ENCODE assay signal across 10 cellular contexts in the genomic region with DNA sequence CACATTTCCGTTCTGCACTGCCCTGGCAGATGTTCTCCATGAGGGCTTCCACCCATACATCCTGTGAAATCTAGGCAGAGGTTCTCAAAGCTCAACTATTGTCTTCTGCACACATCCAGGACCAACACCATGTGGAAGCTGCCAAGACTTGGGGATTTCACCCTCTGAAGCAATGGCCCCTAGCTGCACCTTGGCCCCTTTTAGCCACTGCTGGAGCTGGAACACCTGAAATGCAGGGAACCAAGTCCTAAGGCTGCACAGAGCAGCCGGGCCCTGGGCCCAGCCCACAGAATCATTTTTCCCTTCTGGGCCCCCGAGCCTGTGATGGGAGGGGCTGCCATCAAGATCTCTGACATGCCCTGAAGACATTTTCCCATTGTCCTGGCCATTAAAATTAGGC.
"Had no signal": no experiment of that assay in that cellular context is flagged by ENCODE, and none has a peak within 500 bp of the region (broad histone marks: within the 10 kb centered on the region; RNA-seq: fewer than 3 reads in every experiment).

No MANE protein-coding gene starts in this region.

- H3K9ac ChIP-seq: GM23248 had no signal

- H3K9me3 Mint-ChIP-seq: GM23338, H9 had no signal

- H3K27ac Mint-ChIP-seq: GM23338, H9, HFFc6 had no signal

- H3K4me1 ChIP-seq: HAP-1 had no signal

- H3K4me3 Mint-ChIP-seq: GM23338, H9, HFFc6 had no signal

- FAIRE-seq: H1, H54 had no signal

- H3K4me3 ChIP-seq: GM23248, GM23338, HAP-1 had no signal

- H3K27ac ChIP-seq: GM23248 had no signal

- DNase-seq: GM23248, GOT3, H7, H9, HCEC 1CT, HFFc6 had no signal

- H3K9me3 ChIP-seq: HAP-1 had no signal

- H3K36me3 ChIP-seq: HAP-1 had no signal
